10 cellular contexts compared by ENCODE assay signal in genomic region chr7:142463401-142463850, GRCh38.
A peak's percentile ranks its signal among the peaks of the same experiment; 100 is the strongest.
DNase-seq lines count a peak whose midpoint lies in the region; ATAC-seq and TF ChIP-seq lines count a peak whose summit lies in the region.
"Had no signal": no experiment of that assay in that cellular context is flagged by ENCODE, and none has a peak within 500 bp of the region (broad histone marks: within the 10 kb centered on the region; RNA-seq: fewer than 3 reads in every experiment).

No MANE protein-coding gene starts in this region.

- H3K79me1 ChIP-seq in IMR-90 (ENCODE audit: low read depth in 1 of 2, low read length in 2 of 2), result peaks cover 0 to 7% of the 10 kb centered on the region in 2 experiments; a peak in 1 of 4 replicates

- peak; percentile 47 for DNase-seq in activated naive CD4-positive, alpha-beta T cell treated with anti-CD3 and anti-CD28 coated beads for 36 hours
- DNase-seq in activated naive CD4-positive, alpha-beta T cell treated with Interleukin-2 at 50 U/mL for 16 hours, result no peak
- DNase-seq in IMR-90 (no peak), head of caudate nucleus (no peak), 8988T (no peak)
- DNase-seq in activated naive CD4-positive, alpha-beta T cell treated with anti-CD3 and anti-CD28 coated beads, Interleukin-2, amount 50 U/mL, for 16 hours, result peak; percentile 20
- no peak for DNase-seq in stimulated activated naive CD8-positive, alpha-beta T cell treated with anti-CD3 and anti-CD28 coated beads, Interleukin-15, Interleukin-2, amounts not matched to agents 100 U/mL and 50 U/mL, for 24 hours
- DNase-seq: left ventricle myocardium inferior, NCI-H1105 treated with DMSO at 0.1 percent for 48 hours had no signal

- H3K9me3 Mint-ChIP-seq in activated naive CD4-positive, alpha-beta T cell treated with anti-CD3 and anti-CD28 coated beads for 36 hours, result no peaks in the 10 kb centered on the region

- peak overlapping the region; percentile 48; the same call in 1 of the 2 replicates for H3K23ac ChIP-seq in IMR-90 (ENCODE audit: low read depth, low read length)

- no peaks in the 10 kb centered on the region for H3K27me3 Mint-ChIP-seq in activated naive CD4-positive, alpha-beta T cell treated with anti-CD3 and anti-CD28 coated beads for 36 hours (ENCODE audit: low read depth)

- H3K4me3 ChIP-seq in IMR-90 (ENCODE audit: insufficient read depth, low read depth, low read length), result no peak overlapping the region
- H3K4me3 ChIP-seq: left ventricle myocardium inferior had no signal

- peak overlapping the region; percentile 99 for H2BK120ac ChIP-seq in IMR-90 (ENCODE audit: low read depth, low read length)

- peak overlapping the region; percentile 79 for H4K5ac ChIP-seq in IMR-90 (ENCODE audit: low read depth, low read length)

- H3K27me3 ChIP-seq in IMR-90 (ENCODE audit: control insufficient read depth, insufficient read depth, low read length), result no peaks in the 10 kb centered on the region

- no peak for TF ChIP-seq POLR2A in IMR-90 (IDR thresholded peaks at IDR 0.05; ENCODE audit: low read depth, low read length)

- H2AK5ac ChIP-seq in IMR-90 (ENCODE audit: low read depth, low read length), result peak overlapping the region; percentile 99

- H3K14ac ChIP-seq in IMR-90 (replicated peaks; ENCODE audit: low read depth, low read length), result peak overlapping the region; percentile 85

- BruUV-seq in IMR-90 (replicated peaks; lab: Mats Ljungman, UMichigan), result no TSS peak

- H3K36me3 ChIP-seq in IMR-90 (ENCODE audit: control insufficient read depth, insufficient read depth, low read length), result no peaks in the 10 kb centered on the region
- H3K36me3 ChIP-seq: left ventricle myocardium inferior had no signal

- H3K9me3 ChIP-seq in IMR-90 (ENCODE audit: control insufficient read depth, insufficient read depth, low read length), result no peaks in the 10 kb centered on the region
- H3K9me3 ChIP-seq: left ventricle myocardium inferior had no signal

- H3K4me1 ChIP-seq in IMR-90 (ENCODE audit: control insufficient read depth, insufficient read depth, low read length), result peaks cover 21% of the 10 kb centered on the region

- TF ChIP-seq RAD21 in IMR-90 (IDR thresholded peaks at IDR 0.05; ENCODE audit: low read length), result no peak

- peak overlapping the region; percentile 97 for H2BK20ac ChIP-seq in IMR-90 (ENCODE audit: low read depth, low read length)

- peak overlapping the region; percentile 97 for H2BK5ac ChIP-seq in IMR-90 (ENCODE audit: low read depth, low read length, poor library complexity, severe bottlenecking)

- H3K4me3 Mint-ChIP-seq in activated naive CD4-positive, alpha-beta T cell treated with anti-CD3 and anti-CD28 coated beads for 36 hours, result peak overlapping the region; percentile 73

- POLR2A ChIA-PET in IMR-90 (lab: Charles Lee; ENCODE audit: unreplicated experiment), result no interaction called here

- H3K27ac ChIP-seq in IMR-90 (ENCODE audit: insufficient read depth, low read length), result peak overlapping the region; percentile 94
- H3K27ac ChIP-seq: left ventricle myocardium inferior had no signal

- peak overlapping the region; percentile 68 to 96 for H4K8ac ChIP-seq in IMR-90 (ENCODE audit: low read depth in 2 of 2, low read length in 2 of 2)

- no CpG with 5 or more reads among the region's 6 CpGs for WGBS in IMR-90 (ENCODE audit: extremely low coverage in 2 of 2, insufficient read length in 1 of 2), 2 experiments

- intact Hi-C loops in activated naive CD4-positive, alpha-beta T cell treated with anti-CD3 and anti-CD28 coated beads for 36 hours (cut with micrococcal nuclease), result loop anchor here (2.0 kb wide), 1 partner anchor 79 kb away; no protein-coding TSS in a partner anchor
- intact Hi-C loops in IMR-90 (cut with micrococcal nuclease), result no loop called here
- intact Hi-C loops in head of caudate nucleus (cut with DNase I), result no loop called here

- peaks cover 57% of the 10 kb centered on the region for H3K4me1 Mint-ChIP-seq in activated naive CD4-positive, alpha-beta T cell treated with anti-CD3 and anti-CD28 coated beads for 36 hours (ENCODE audit: low read depth)

- H3K4ac ChIP-seq in IMR-90 (ENCODE audit: low read depth, low read length), result peak overlapping the region; percentile 100

- in situ Hi-C loops in IMR-90 (cut with MboI; ENCODE audit: low sequenced_read_pairs), result no loop called here

- H3K9ac ChIP-seq in IMR-90 (ENCODE audit: low read depth, low read length), result no peak overlapping the region

- H3K27ac Mint-ChIP-seq in activated naive CD4-positive, alpha-beta T cell treated with anti-CD3 and anti-CD28 coated beads for 36 hours, result peak overlapping the region; percentile 91

- peak overlapping the region; percentile 2 for H2AK9ac ChIP-seq in IMR-90 (replicated peaks; ENCODE audit: low read depth, low read length, poor library complexity)

- H3K36me3 Mint-ChIP-seq in activated naive CD4-positive, alpha-beta T cell treated with anti-CD3 and anti-CD28 coated beads for 36 hours (ENCODE audit: low read depth), result no peaks in the 10 kb centered on the region

- no peaks in the 10 kb centered on the region for H4K20me1 ChIP-seq in IMR-90 (ENCODE audit: insufficient read depth, low read length)

- H3K9me1 ChIP-seq in IMR-90 (ENCODE audit: insufficient read depth, low read length), result peaks cover 18% of the 10 kb centered on the region

- H3K18ac ChIP-seq in IMR-90 (ENCODE audit: low read depth, low read length), result peak overlapping the region; percentile 48

- H4K91ac ChIP-seq in IMR-90 (ENCODE audit: insufficient read depth, low read depth, low read length), result peak overlapping the region; percentile 99

- no peak for TF ChIP-seq CTCF in IMR-90 (conservative IDR thresholded peaks at IDR 0.05; ENCODE audit: low read depth, low read length)

- H2AFZ ChIP-seq in IMR-90 (replicated peaks; ENCODE audit: low read length, poor library complexity), result peak overlapping the region; percentile 79

- dilution Hi-C loops in IMR-90 (cut with HindIII; ENCODE audit: low sequenced_read_pairs, unreplicated experiment), result no loop called here

- H3K56ac ChIP-seq in IMR-90 (ENCODE audit: extremely low read depth, insufficient read depth, low read length), result peak overlapping the region; percentile 74

- no peak overlapping the region for H3K4me2 ChIP-seq in IMR-90 (ENCODE audit: low read depth, low read length)

- peak overlapping the region; percentile 92; the same call in 2 of the 3 replicates for H2BK15ac ChIP-seq in IMR-90 (ENCODE audit: low read depth, low read length)

- CTCF ChIA-PET in activated naive CD4-positive, alpha-beta T cell treated with anti-CD3 and anti-CD28 coated beads for 36 hours (lab: Charles Lee), result interaction anchor here (0.7 to 13.6 kb wide), 21 partner anchors 9 to 348 kb away, joined by 3 to 361 read pairs (median 5); no protein-coding TSS in a partner anchor
- CTCF ChIA-PET in IMR-90 (lab: Yijun Ruan, JAX), result interaction anchor here (0.6 to 1.8 kb wide), 9 partner anchors 15 to 95 kb away, joined by 3 to 9 read pairs (median 4); no protein-coding TSS in a partner anchor

- ATAC-seq in IMR-90 (ENCODE audit: low read depth), result peak; percentile 16
- peak; percentile 44 for ATAC-seq in stimulated activated naive CD8-positive, alpha-beta T cell treated with anti-CD3 and anti-CD28 coated beads, Interleukin-15, Interleukin-2, amounts not matched to agents 100 U/mL and 50 U/mL, for 24 hours
- ATAC-seq in GM21737 (IDR thresholded peaks at IDR 0.05; ENCODE audit: unreplicated experiment), result no peak

TF ChIP-seq in IMR-90, 13 proteins besides CTCF, POLR2A, EP300 and RAD21:
- TF ChIP-seq BHLHE40 (IDR thresholded peaks at IDR 0.05; ENCODE audit: low read depth, low read length) (no peak), CHD1 (IDR thresholded peaks at IDR 0.05; ENCODE audit: low read depth, low read length) (no peak), NFE2L2 (IDR thresholded peaks at IDR 0.05; ENCODE audit: low read depth, low read length) (no peak), MXI1 (IDR thresholded peaks at IDR 0.05; ENCODE audit: borderline replicate concordance, low read depth, low read length) (no peak), CEBPB (IDR thresholded peaks at IDR 0.05; ENCODE audit: low read depth, low read length) (no peak), SMC3 (IDR thresholded peaks at IDR 0.05; ENCODE audit: low read depth, low read length) (no peak), USF2 (IDR thresholded peaks at IDR 0.05; ENCODE audit: low read depth, low read length) (no peak), FOS (IDR thresholded peaks at IDR 0.05; ENCODE audit: low read depth, low read length) (no peak), MAZ (IDR thresholded peaks at IDR 0.05; ENCODE audit: borderline replicate concordance, low read depth, low read length) (no peak)

Comparison
In these comparisons a context has a peak if more than half of its experiments do, and no peak if none do; other contexts are left out.
1. DNase-seq: peak in activated naive CD4-positive, alpha-beta T cell treated with anti-CD3 and anti-CD28 coated beads for 36 hours (single experiment) and activated naive CD4-positive, alpha-beta T cell treated with anti-CD3 and anti-CD28 coated beads, Interleukin-2, amount 50 U/mL, for 16 hours (single experiment); none in activated naive CD4-positive, alpha-beta T cell treated with Interleukin-2 at 50 U/mL for 16 hours (single experiment), IMR-90 (single experiment), stimulated activated naive CD8-positive, alpha-beta T cell treated with anti-CD3 and anti-CD28 coated beads, Interleukin-15, Interleukin-2, amounts not matched to agents 100 U/mL and 50 U/mL, for 24 hours (single experiment), head of caudate nucleus (0 of 42) and 8988T (single experiment).